ENCODE assay signal across 11 cellular contexts in the genomic region with DNA sequence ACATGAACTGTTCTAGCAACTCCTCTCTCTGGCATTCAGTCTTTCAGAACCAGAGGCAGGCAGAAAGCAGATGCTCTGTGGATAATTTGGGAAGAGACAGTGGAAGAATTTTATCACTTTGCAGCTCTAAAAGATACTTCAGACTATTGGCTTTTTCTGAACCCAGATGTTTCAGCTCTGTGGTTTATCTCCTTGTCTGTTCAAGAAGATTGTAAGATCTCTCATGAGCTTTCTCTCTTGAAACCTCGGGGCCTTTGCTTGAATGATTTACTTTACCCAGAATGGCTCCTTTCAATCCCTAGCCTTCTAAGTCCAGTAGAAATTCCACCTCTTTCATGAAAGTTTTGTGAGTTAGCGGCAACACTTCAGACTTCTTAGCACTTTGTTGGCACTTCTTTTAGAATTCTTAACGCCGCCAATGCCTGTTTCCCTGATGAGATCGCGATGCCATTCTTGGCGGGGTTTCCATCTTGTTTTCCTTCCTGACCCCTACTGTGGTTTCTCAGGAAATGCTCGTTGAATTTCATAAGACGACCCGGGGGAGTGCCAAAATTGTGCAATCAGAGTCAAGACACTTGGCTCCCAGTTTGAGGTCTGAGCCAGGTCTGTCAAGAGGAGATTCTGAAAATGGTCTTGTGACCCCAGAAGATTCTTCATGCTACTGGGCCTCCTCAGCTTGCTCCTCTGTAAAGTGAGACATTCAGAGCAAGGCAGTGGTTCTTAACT.
A peak's percentile ranks its signal among the peaks of the same experiment; 100 is the strongest.
DNase-seq lines count a peak whose midpoint lies in the region; ATAC-seq and TF ChIP-seq lines count a peak whose summit lies in the region.
"Had no signal": no experiment of that assay in that cellular context is flagged by ENCODE, and none has a peak within 500 bp of the region (broad histone marks: within the 10 kb centered on the region; RNA-seq: fewer than 3 reads in every experiment).

No MANE protein-coding gene starts in this region.

- H3K36me3 ChIP-seq in testis (ENCODE audit: low read depth, missing control alignments) = no peaks in the 10 kb centered on the region

- WGBS in testis, 2 donors = 52 to 70% methylated on average over 10 of the region's 10 CpGs

- H3K4me1 ChIP-seq in testis = no peaks in the 10 kb centered on the region
- H3K4me1 ChIP-seq: parathyroid adenoma had no signal

- peak; percentile 24 for DNase-seq in astrocyte of the spinal cord (ENCODE audit: low read depth, low spot score)
- DNase-seq in left colon = peak; percentile 38 to 57
- peak; percentile 61 for DNase-seq in testis
- DNase-seq in SW 1271 (lab: John Stamatoyannopoulos, UW) = no peak
- no peak for DNase-seq in NCI-H187 (lab: John Stamatoyannopoulos, UW)
- DNase-seq in NCI-H2107 treated with DMSO at 0.1 percent for 48 hours (lab: John Stamatoyannopoulos, UW; ENCODE audit: unreplicated experiment) = no peak
- DNase-seq: NCI-H1105 treated with DMSO at 0.1 percent for 48 hours had no signal

- ATAC-seq in left colon = no peak
- no peak for ATAC-seq in GM19463 (IDR thresholded peaks at IDR 0.05; ENCODE audit: unreplicated experiment)
- ATAC-seq: activated T-helper 17 cell treated with anti-CD3 and anti-CD28 coated beads, Interleukin-2, amount 50 U/mL, for 72 hours had no signal

- TF ChIP-seq POLR2A in testis (IDR thresholded peaks at IDR 0.05) = no peak

- in situ Hi-C loops in astrocyte of the spinal cord (cut with HindIII; ENCODE audit: low sequenced_read_pairs) = no loop called here

- TF ChIP-seq CTCF in astrocyte of the spinal cord (IDR thresholded peaks at IDR 0.05; ENCODE audit: low read depth, low read length) (no peak), testis (IDR thresholded peaks at IDR 0.05) (no peak)

- H3K9me3 ChIP-seq in testis = no peaks in the 10 kb centered on the region

- no peak for TF ChIP-seq RAD21 in Ishikawa (IDR thresholded peaks at IDR 0.05; ENCODE audit: low read depth)

- H3K27ac ChIP-seq in testis = no peak overlapping the region
- H3K27ac ChIP-seq: parathyroid adenoma had no signal

- H3K27me3 ChIP-seq in testis = no peaks in the 10 kb centered on the region

- H3K4me3 ChIP-seq in astrocyte of the spinal cord (ENCODE audit: low read depth, low read length) (no peak overlapping the region), testis (no peak overlapping the region)

- TF ChIP-seq EP300 in Ishikawa (IDR thresholded peaks at IDR 0.05; ENCODE audit: borderline replicate concordance) = peak; percentile 46; the same call in 1 of the 2 replicates

- intact Hi-C loops in left colon (cut with DNase I, micrococcal nuclease) (no loop called here), testis (cut with DNase I; ENCODE audit: low total_unique reads) (no loop called here)

TF ChIP-seq in Ishikawa, 13 proteins besides CTCF, POLR2A, EP300 and RAD21:
- TF ChIP-seq FOXM1 (IDR thresholded peaks at IDR 0.05; ENCODE audit: borderline replicate concordance, low read depth) = no peak
- TF ChIP-seq CEBPB (IDR thresholded peaks at IDR 0.05) = peak; percentile 92
- TF ChIP-seq, protein P1, sequence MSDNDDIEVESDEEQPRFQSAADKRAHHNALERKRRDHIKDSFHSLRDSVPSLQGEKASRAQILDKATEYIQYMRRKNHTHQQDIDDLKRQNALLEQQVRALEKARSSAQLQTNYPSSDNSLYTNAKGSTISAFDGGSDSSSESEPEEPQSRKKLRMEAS (IDR thresholded peaks at IDR 0.05) = no peak
- no peak for TF ChIP-seq CREB1 (IDR thresholded peaks at IDR 0.05; ENCODE audit: low read depth)
- TF ChIP-seq, protein P2, sequence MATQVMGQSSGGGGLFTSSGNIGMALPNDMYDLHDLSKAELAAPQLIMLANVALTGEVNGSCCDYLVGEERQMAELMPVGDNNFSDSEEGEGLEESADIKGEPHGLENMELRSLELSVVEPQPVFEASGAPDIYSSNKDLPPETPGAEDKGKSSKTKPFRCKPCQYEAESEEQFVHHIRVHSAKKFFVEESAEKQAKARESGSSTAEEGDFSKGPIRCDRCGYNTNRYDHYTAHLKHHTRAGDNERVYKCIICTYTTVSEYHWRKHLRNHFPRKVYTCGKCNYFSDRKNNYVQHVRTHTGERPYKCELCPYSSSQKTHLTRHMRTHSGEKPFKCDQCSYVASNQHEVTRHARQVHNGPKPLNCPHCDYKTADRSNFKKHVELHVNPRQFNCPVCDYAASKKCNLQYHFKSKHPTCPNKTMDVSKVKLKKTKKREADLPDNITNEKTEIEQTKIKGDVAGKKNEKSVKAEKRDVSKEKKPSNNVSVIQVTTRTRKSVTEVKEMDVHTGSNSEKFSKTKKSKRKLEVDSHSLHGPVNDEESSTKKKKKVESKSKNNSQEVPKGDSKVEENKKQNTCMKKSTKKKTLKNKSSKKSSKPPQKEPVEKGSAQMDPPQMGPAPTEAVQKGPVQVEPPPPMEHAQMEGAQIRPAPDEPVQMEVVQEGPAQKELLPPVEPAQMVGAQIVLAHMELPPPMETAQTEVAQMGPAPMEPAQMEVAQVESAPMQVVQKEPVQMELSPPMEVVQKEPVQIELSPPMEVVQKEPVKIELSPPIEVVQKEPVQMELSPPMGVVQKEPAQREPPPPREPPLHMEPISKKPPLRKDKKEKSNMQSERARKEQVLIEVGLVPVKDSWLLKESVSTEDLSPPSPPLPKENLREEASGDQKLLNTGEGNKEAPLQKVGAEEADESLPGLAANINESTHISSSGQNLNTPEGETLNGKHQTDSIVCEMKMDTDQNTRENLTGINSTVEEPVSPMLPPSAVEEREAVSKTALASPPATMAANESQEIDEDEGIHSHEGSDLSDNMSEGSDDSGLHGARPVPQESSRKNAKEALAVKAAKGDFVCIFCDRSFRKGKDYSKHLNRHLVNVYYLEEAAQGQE (IDR thresholded peaks at IDR 0.05; ENCODE audit: low read depth) = no peak
- no peak for TF ChIP-seq TEAD4 (IDR thresholded peaks at IDR 0.05)
- TF ChIP-seq EGR1 (IDR thresholded peaks at IDR 0.05) = no peak
- TF ChIP-seq NFIC (IDR thresholded peaks at IDR 0.05) = peak; percentile 41; the same call in 1 of the 2 replicates
- TF ChIP-seq, protein P3, sequence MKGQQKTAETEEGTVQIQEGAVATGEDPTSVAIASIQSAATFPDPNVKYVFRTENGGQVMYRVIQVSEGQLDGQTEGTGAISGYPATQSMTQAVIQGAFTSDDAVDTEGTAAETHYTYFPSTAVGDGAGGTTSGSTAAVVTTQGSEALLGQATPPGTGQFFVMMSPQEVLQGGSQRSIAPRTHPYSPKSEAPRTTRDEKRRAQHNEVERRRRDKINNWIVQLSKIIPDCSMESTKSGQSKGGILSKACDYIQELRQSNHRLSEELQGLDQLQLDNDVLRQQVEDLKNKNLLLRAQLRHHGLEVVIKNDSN (IDR thresholded peaks at IDR 0.05) = no peak
- TF ChIP-seq TAF1 (IDR thresholded peaks at IDR 0.05; ENCODE audit: low read depth) = no peak
- no peak for TF ChIP-seq ZBTB7A (IDR thresholded peaks at IDR 0.05; ENCODE audit: low read depth)
- no peak for TF ChIP-seq TCF12 (IDR thresholded peaks at IDR 0.05; ENCODE audit: low read depth)
- no peak for TF ChIP-seq YY1 (IDR thresholded peaks at IDR 0.05; ENCODE audit: low read depth)

Comparison
In these comparisons a context has a peak if more than half of its experiments do, and no peak if none do; other contexts are left out.
1. DNase-seq: peak in astrocyte of the spinal cord (single experiment), left colon (2 of 2) and testis (single experiment); none in SW 1271 (0 of 2), NCI-H187 (0 of 2) and NCI-H2107 treated with DMSO at 0.1 percent for 48 hours (single experiment).